Comparison of ENCODE assay signal across 12 cellular contexts in the genomic region with DNA sequence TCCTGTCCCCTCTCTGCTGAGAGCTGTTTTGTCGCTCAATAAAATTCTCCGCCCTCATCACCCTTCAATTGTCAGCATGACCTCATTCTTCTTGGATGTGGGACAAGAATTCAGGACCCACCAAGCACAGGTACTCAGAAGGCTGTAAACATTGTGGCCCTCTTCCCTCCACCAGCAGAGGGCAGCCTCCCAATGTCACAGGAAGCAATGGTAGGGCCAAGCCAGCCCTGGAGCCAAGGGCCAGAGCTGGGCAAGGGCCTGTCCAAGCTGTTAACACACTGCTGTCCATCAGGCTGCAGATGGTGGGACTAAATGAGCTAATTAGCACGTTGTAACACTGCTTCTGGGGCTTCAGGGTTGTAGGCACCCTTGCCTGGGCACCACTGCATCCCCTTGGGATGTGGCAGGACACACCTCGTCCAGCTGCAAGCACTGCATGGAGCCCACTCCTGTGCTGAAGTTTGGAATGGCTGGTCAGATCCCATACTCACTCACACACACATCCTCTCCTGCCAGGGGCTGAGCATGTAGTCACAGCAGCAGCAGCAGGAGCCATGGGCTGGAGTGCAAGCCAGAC.
DNase-seq lines count a peak whose midpoint lies in the region; ATAC-seq, FAIRE-seq and TF ChIP-seq lines count a peak whose summit lies in the region.
"Had no signal": no experiment of that assay in that cellular context is flagged by ENCODE, and none has a peak within 500 bp of the region (broad histone marks: within the 10 kb centered on the region; RNA-seq: fewer than 3 reads in every experiment).

No MANE protein-coding gene starts in this region.

- CTCF ChIA-PET in SK-N-SH (lab: Yijun Ruan, JAX) = no interaction called here

- H3K27ac ChIP-seq in SK-N-SH (ENCODE audit: low read depth in 2 of 2, low read length in 1 of 2) (no peak overlapping the region), osteoblast (ENCODE audit: low read depth, low read length) (no peak overlapping the region)
- H3K27ac ChIP-seq: vagina had no signal

- no peak for DNase-seq in SK-N-SH
- DNase-seq in M059J (ENCODE audit: low read depth) = peak; percentile 37
- DNase-seq in bronchial epithelial cell (ENCODE audit: low read depth) = peak; percentile 21
- DNase-seq in osteoblast (ENCODE audit: insufficient read length, low spot score, missing footprints) = peak; percentile 13
- no peak for DNase-seq in NCI-H1417 treated with DMSO at 0.1 percent for 48 hours (lab: John Stamatoyannopoulos, UW)
- DNase-seq in anterior cingulate cortex (lab: John Stamatoyannopoulos, UW) = no peak
- DNase-seq: immature natural killer cell, Right ventricle myocardium superior, small intestine had no signal

- H3K27me3 ChIP-seq in SK-N-SH (ENCODE audit: insufficient read depth) (no peaks in the 10 kb centered on the region), bronchial epithelial cell (ENCODE audit: control insufficient read depth, insufficient read depth, low read length) (no peaks in the 10 kb centered on the region), osteoblast (ENCODE audit: insufficient read depth, low read length) (no peaks in the 10 kb centered on the region)
- H3K27me3 ChIP-seq: vagina had no signal

- no peak overlapping the region for H3K9ac ChIP-seq in SK-N-SH

- TF ChIP-seq CTCF in SK-N-SH (IDR thresholded peaks at IDR 0.05) (peak; percentile 26; the same call in 1 of the 2 replicates), bronchial epithelial cell (IDR thresholded peaks at IDR 0.05; ENCODE audit: insufficient read depth, low read length, severe bottlenecking) (peak; percentile 41), osteoblast (IDR thresholded peaks at IDR 0.05; ENCODE audit: extremely low read depth, low read depth, low read length) (peak; percentile 31)

- H3K4me3 ChIP-seq in SK-N-SH (ENCODE audit: low read depth in 2 of 2, low read length in 1 of 2) = no peak overlapping the region
- H3K4me3 ChIP-seq in bronchial epithelial cell (ENCODE audit: low read depth, low read length) = no peak overlapping the region
- no peak overlapping the region for H3K4me3 ChIP-seq in osteoblast (ENCODE audit: insufficient read depth, low read length)
- H3K4me3 ChIP-seq: vagina had no signal

- peaks cover 2% of the 10 kb centered on the region for H3F3A ChIP-seq in SK-N-SH (replicated peaks; ENCODE audit: insufficient read depth)

- H4K20me1 ChIP-seq in SK-N-SH (ENCODE audit: insufficient read depth) = no peaks in the 10 kb centered on the region
- no peaks in the 10 kb centered on the region for H4K20me1 ChIP-seq in osteoblast (ENCODE audit: insufficient read depth, low read length)

- no peak for TF ChIP-seq RAD21 in SK-N-SH (IDR thresholded peaks at IDR 0.05; ENCODE audit: low read length)

- no peaks in the 10 kb centered on the region for H3K9me2 ChIP-seq in SK-N-SH

- ATAC-seq in SK-N-SH treated with all-trans-retinoic acid at 6 μM for 48 hours (no peak), GM19324 (IDR thresholded peaks at IDR 0.05; ENCODE audit: low FRiP score, unreplicated experiment) (no peak)

- 69% methylated on average over 4 of the region's 4 CpGs for WGBS in SK-N-SH (ENCODE audit: low lambda C conversion rate)

- no peaks in the 10 kb centered on the region for H3K4me1 ChIP-seq in SK-N-SH (ENCODE audit: control insufficient read depth in 1 of 2, insufficient read depth in 2 of 2, low read depth in 1 of 2, low read length in 1 of 2)
- peaks cover 13% of the 10 kb centered on the region for H3K4me1 ChIP-seq in osteoblast (ENCODE audit: insufficient read depth, low read length)
- H3K4me1 ChIP-seq: vagina had no signal

- FAIRE-seq in bronchial epithelial cell (lab: Jason Lieb, UNC) = no peak
- FAIRE-seq: small intestine had no signal

- H3K79me2 ChIP-seq in SK-N-SH (ENCODE audit: insufficient read depth) (no peaks in the 10 kb centered on the region), osteoblast (ENCODE audit: insufficient read depth, low read length) (no peaks in the 10 kb centered on the region)

- H3K9me3 ChIP-seq in SK-N-SH = no peaks in the 10 kb centered on the region
- no peaks in the 10 kb centered on the region for H3K9me3 ChIP-seq in osteoblast (ENCODE audit: low read depth, low read length)
- H3K9me3 ChIP-seq: vagina had no signal

- no peaks in the 10 kb centered on the region for H3K36me3 ChIP-seq in SK-N-SH (replicated peaks in 1 of 2; ENCODE audit: control insufficient read depth in 1 of 2, insufficient read depth in 2 of 2, low read length in 1 of 2)
- no peaks in the 10 kb centered on the region for H3K36me3 ChIP-seq in bronchial epithelial cell (ENCODE audit: control insufficient read depth, insufficient read depth, low read length)
- no peaks in the 10 kb centered on the region for H3K36me3 ChIP-seq in osteoblast (ENCODE audit: insufficient read depth, low read length)
- H3K36me3 ChIP-seq: vagina had no signal

- no peak overlapping the region for H2AFZ ChIP-seq in SK-N-SH (ENCODE audit: low read depth)
- H2AFZ ChIP-seq in osteoblast (ENCODE audit: low read length) = no peak overlapping the region

- POLR2A ChIA-PET in SK-N-SH (lab: Yijun Ruan, JAX) = no interaction called here

- no peak for TF ChIP-seq EP300 in SK-N-SH (IDR thresholded peaks at IDR 0.05; ENCODE audit: borderline replicate concordance in 1 of 2, low read depth in 1 of 2, low read length in 1 of 2)

- H3K4me2 ChIP-seq in SK-N-SH = no peak overlapping the region
- H3K4me2 ChIP-seq in osteoblast (ENCODE audit: insufficient read depth, low read length) = no peak overlapping the region

TF ChIP-seq in SK-N-SH, 30 proteins besides CTCF, POLR2A, EP300 and RAD21 (continues in another document):
- TF ChIP-seq, protein P1, sequence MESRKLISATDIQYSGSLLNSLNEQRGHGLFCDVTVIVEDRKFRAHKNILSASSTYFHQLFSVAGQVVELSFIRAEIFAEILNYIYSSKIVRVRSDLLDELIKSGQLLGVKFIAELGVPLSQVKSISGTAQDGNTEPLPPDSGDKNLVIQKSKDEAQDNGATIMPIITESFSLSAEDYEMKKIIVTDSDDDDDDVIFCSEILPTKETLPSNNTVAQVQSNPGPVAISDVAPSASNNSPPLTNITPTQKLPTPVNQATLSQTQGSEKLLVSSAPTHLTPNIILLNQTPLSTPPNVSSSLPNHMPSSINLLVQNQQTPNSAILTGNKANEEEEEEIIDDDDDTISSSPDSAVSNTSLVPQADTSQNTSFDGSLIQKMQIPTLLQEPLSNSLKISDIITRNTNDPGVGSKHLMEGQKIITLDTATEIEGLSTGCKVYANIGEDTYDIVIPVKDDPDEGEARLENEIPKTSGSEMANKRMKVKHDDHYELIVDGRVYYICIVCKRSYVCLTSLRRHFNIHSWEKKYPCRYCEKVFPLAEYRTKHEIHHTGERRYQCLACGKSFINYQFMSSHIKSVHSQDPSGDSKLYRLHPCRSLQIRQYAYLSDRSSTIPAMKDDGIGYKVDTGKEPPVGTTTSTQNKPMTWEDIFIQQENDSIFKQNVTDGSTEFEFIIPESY (IDR thresholded peaks at IDR 0.05; ENCODE audit: borderline replicate concordance, low read depth) = no peak
- TF ChIP-seq RXRA (IDR thresholded peaks at IDR 0.05; ENCODE audit: borderline replicate concordance, low read depth) (no peak), RCOR1 (IDR thresholded peaks at IDR 0.05; ENCODE audit: low read length) (no peak), NRF1 (IDR thresholded peaks at IDR 0.05; ENCODE audit: low read depth, low read length) (no peak), TCF12 (IDR thresholded peaks at IDR 0.05) (no peak)

TF ChIP-seq in SK-N-SH treated with all-trans-retinoic acid at 6 μM for 48 hours, 23 proteins besides CTCF, POLR2A, EP300 and RAD21 (continues in another document):
- TF ChIP-seq CSRNP3 (CRISPR knock-in tag; IDR thresholded peaks at IDR 0.05) (no peak), ISL1 (CRISPR knock-in tag; IDR thresholded peaks at IDR 0.05) (no peak), CREB5 (CRISPR knock-in tag; IDR thresholded peaks at IDR 0.05; ENCODE audit: low read depth) (no peak), ZNF565 (CRISPR knock-in tag; conservative IDR thresholded peaks at IDR 0.05; ENCODE audit: low read depth) (no peak), ZNF8 (CRISPR knock-in tag; IDR thresholded peaks at IDR 0.05) (no peak)
- TF ChIP-seq, protein P2, sequence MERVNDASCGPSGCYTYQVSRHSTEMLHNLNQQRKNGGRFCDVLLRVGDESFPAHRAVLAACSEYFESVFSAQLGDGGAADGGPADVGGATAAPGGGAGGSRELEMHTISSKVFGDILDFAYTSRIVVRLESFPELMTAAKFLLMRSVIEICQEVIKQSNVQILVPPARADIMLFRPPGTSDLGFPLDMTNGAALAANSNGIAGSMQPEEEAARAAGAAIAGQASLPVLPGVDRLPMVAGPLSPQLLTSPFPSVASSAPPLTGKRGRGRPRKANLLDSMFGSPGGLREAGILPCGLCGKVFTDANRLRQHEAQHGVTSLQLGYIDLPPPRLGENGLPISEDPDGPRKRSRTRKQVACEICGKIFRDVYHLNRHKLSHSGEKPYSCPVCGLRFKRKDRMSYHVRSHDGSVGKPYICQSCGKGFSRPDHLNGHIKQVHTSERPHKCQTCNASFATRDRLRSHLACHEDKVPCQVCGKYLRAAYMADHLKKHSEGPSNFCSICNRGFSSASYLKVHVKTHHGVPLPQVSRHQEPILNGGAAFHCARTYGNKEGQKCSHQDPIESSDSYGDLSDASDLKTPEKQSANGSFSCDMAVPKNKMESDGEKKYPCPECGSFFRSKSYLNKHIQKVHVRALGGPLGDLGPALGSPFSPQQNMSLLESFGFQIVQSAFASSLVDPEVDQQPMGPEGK (CRISPR knock-in tag; IDR thresholded peaks at IDR 0.05; ENCODE audit: borderline replicate concordance) = no peak

Comparison
In these comparisons a context has a peak if more than half of its experiments do, and no peak if none do; other contexts are left out.
1. DNase-seq: peak in M059J (single experiment), bronchial epithelial cell (single experiment) and osteoblast (single experiment); none in SK-N-SH (single experiment), NCI-H1417 treated with DMSO at 0.1 percent for 48 hours (single experiment) and anterior cingulate cortex (0 of 58).
2. Peak in every context shown above with its lines, with median percentiles within 50 percentile points of each other: CTCF ChIP-seq.